ENCODE assay signal across 8 cellular contexts in the genomic region with DNA sequence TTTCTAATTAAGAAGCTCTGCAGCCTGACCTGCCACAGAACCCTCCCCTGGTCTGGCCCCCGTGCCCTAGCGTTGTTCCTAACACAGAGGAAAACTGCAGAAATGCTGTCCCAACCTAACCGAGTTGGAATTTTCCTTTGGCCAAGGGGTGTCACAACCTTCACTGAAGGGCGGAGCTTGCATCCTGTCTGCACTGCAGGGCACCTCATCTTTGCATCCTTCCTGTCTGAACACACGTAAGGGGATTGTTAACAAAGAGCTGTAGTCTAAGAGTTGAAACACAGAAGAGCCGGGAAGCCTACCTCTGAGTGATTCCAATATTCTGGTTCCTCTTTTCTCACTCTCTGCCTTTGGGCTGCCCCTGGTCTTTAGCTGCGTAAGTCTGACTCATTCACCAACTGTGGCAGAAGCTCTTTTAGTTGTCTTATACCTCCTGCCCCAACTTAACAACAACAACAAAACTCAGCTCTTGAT. TPM values are rescaled to one million over a fixed set of nuclear protein-coding genes. Genes with fewer than 3 reads are reported as not detected.
A peak's percentile ranks its signal among the peaks of the same experiment; 100 is the strongest.
DNase-seq lines count a peak whose midpoint lies in the region; ATAC-seq and TF ChIP-seq lines count a peak whose summit lies in the region.

No MANE protein-coding gene starts in this region.

- peaks cover 46% of the 10 kb centered on the region for H3K4me1 ChIP-seq in OCI-LY1 (ENCODE audit: insufficient read depth, low read length, severe bottlenecking)
- peaks cover 0 to 73% (median 29%) of the 10 kb centered on the region in 4 donors for H3K4me1 ChIP-seq in tibial nerve

- H3K27me3 ChIP-seq in OCI-LY1 (ENCODE audit: insufficient read depth, low read length) (no peaks in the 10 kb centered on the region), layer of hippocampus (ENCODE audit: control insufficient read depth, insufficient read depth, low read length) (no peaks in the 10 kb centered on the region), tibial nerve (no peaks in the 10 kb centered on the region)

- no peaks in the 10 kb centered on the region for H3K9me3 ChIP-seq in OCI-LY1 (ENCODE audit: low read length)
- H3K9me3 ChIP-seq in tibial nerve = no peaks in the 10 kb centered on the region

- no peaks in the 10 kb centered on the region for H3F3A ChIP-seq in OCI-LY1 (ENCODE audit: insufficient read depth, low read length)

- no peaks in the 10 kb centered on the region for H4K20me1 ChIP-seq in OCI-LY1 (ENCODE audit: insufficient read depth, low read length)

- H3K36me3 ChIP-seq in OCI-LY1 (ENCODE audit: insufficient read depth, low read length) (no peaks in the 10 kb centered on the region), tibial nerve (no peaks in the 10 kb centered on the region)

- H3K9ac ChIP-seq in OCI-LY1 (ENCODE audit: low read length) = peak overlapping the region; percentile 2; the same call in 1 of the 2 replicates

- H2AFZ ChIP-seq in OCI-LY1 (ENCODE audit: low read length) = no peak overlapping the region

- ATAC-seq in GM18502 (IDR thresholded peaks at IDR 0.05; ENCODE audit: poor library complexity, unreplicated experiment) (peak; percentile 94), HG02840 (IDR thresholded peaks at IDR 0.05; ENCODE audit: low FRiP score, unreplicated experiment) (peak; percentile 80)

- DNase-seq in A172 (ENCODE audit: low spot score) (peak; percentile 29), astrocyte of the cerebellum (ENCODE audit: low read depth) (no peak), tibial nerve (ENCODE audit: low spot score in 2 of 2) (no peak), globus pallidus (ENCODE audit: low spot score) (no peak)

- no peak for TF ChIP-seq POLR2A in tibial nerve (IDR thresholded peaks at IDR 0.05)

- H3K27ac ChIP-seq in OCI-LY1 (ENCODE audit: low read depth, low read length, poor library complexity, severe bottlenecking) (peak overlapping the region; percentile 57), layer of hippocampus (ENCODE audit: low read depth, low read length) (peak overlapping the region; percentile 91), tibial nerve (peak overlapping the region; percentile 41 to 95 (median 84))

- H3K4me3 ChIP-seq in OCI-LY1 (ENCODE audit: low read depth, low read length, poor library complexity, severe bottlenecking) = peak overlapping the region; percentile 72
- peak overlapping the region; percentile 56 for H3K4me3 ChIP-seq in astrocyte of the cerebellum (ENCODE audit: low read depth, low read length)
- peak overlapping the region in 3 of 4 donors; percentile 25 to 55 (median 54) for H3K4me3 ChIP-seq in tibial nerve

- TF ChIP-seq CTCF in OCI-LY1 (IDR thresholded peaks at IDR 0.05; ENCODE audit: low read length) (no peak), astrocyte of the cerebellum (IDR thresholded peaks at IDR 0.05; ENCODE audit: low read depth, low read length, missing control alignments) (no peak), tibial nerve (IDR thresholded peaks at IDR 0.05) (no peak)

- no peaks in the 10 kb centered on the region for H3K79me2 ChIP-seq in OCI-LY1 (ENCODE audit: insufficient read depth, low read length)

- peak overlapping the region; percentile 91 for H3K4me2 ChIP-seq in OCI-LY1 (ENCODE audit: low read length)

- in situ Hi-C loops in astrocyte of the cerebellum (cut with HindIII; ENCODE audit: low sequenced_read_pairs) = no loop called here

- WGBS in tibial nerve, 2 donors = 11 to 12% methylated on average over 7 of the region's 7 CpGs

- peak in 1 of 2 donors; percentile 36 for TF ChIP-seq EP300 in tibial nerve (IDR thresholded peaks at IDR 0.05)

- H3K9me2 ChIP-seq in OCI-LY1 (ENCODE audit: low read depth, low read length) = no peaks in the 10 kb centered on the region

RNA-seq across cellular contexts. Expression of a gene that starts 1.6 kb away (rescaled TPM):
- 6.2 and 6.9 TPM in 2 replicates for total RNA-seq in A172 (2014; rRNA removed; shearing (Covaris generic))
- total RNA-seq in tibial nerve = 10 to 100 TPM; 43.8 to 69.3 (median 49.5) TPM

RNA-seq across cellular contexts. Expression of a gene that starts 20.0 kb away (rescaled TPM):
- total RNA-seq in A172 (2014; rRNA removed; shearing (Covaris generic)) = not detected in 2 replicates
- 1 to 10 TPM in 2 of 4 donors, not detected in 2; 5.0 to 6.9 TPM for total RNA-seq in tibial nerve

RNA-seq across cellular contexts. Expression of a gene that starts 26.2 kb away (rescaled TPM):
- total RNA-seq in A172 (2014; rRNA removed; shearing (Covaris generic)) = not detected in 2 replicates
- 1 to 10 TPM in 3 of 4 donors, under 1 TPM in 1; 0.21 to 5.0 (median 1.7) TPM for total RNA-seq in tibial nerve

RNA-seq across cellular contexts. Expression of a gene that starts 27.2 kb away (rescaled TPM):
- total RNA-seq in A172 (2014; rRNA removed; shearing (Covaris generic)) = 0.34 TPM in 1 of 2 replicates, not detected in the other
- 100 to 1,000 TPM; 353 to 879 (median 645) TPM for total RNA-seq in tibial nerve

RNA-seq across cellular contexts. Expression of a gene that starts 59.4 kb away (rescaled TPM):
- 15.0 and 16.6 TPM in 2 replicates for total RNA-seq in A172 (2014; rRNA removed; shearing (Covaris generic))
- 10 to 100 TPM; 25.3 to 29.3 (median 28.1) TPM for total RNA-seq in tibial nerve
